9 cellular contexts compared by ENCODE assay signal in genomic region chr5:149837680-149838269, GRCh38.
A peak's percentile ranks its signal among the peaks of the same experiment; 100 is the strongest.
DNase-seq lines count a peak whose midpoint lies in the region; ATAC-seq, FAIRE-seq and TF ChIP-seq lines count a peak whose summit lies in the region.
"Had no signal": no experiment of that assay in that cellular context is flagged by ENCODE, and none has a peak within 500 bp of the region (broad histone marks: within the 10 kb centered on the region; RNA-seq: fewer than 3 reads in every experiment).

No MANE protein-coding gene starts in this region.

- H3K36me3 Mint-ChIP-seq in HFFc6 (ENCODE audit: low read depth) (no peaks in the 10 kb centered on the region), neural progenitor cell (no peaks in the 10 kb centered on the region)

- H3K4me2 ChIP-seq in neural progenitor cell: no peak overlapping the region

- H3K27ac Mint-ChIP-seq in HFFc6 (no peak overlapping the region), neural progenitor cell (peak overlapping the region; percentile 61)
- H3K27ac Mint-ChIP-seq: memory B cell had no signal

- H4K20me1 ChIP-seq in neural progenitor cell (ENCODE audit: low read depth): no peaks in the 10 kb centered on the region

- no peaks in the 10 kb centered on the region for H3K9me3 ChIP-seq in neural progenitor cell (ENCODE audit: low read depth)

- H3K27ac ChIP-seq in RWPE1: peak overlapping the region; percentile 14
- H3K27ac ChIP-seq in neural progenitor cell: no peak overlapping the region

- no peak overlapping the region for H3K4me3 ChIP-seq in neural progenitor cell

- FAIRE-seq in GM12892 (lab: Jason Lieb, UNC): no peak

- no peaks in the 10 kb centered on the region for H3K9me3 Mint-ChIP-seq in HFFc6
- no peaks in the 10 kb centered on the region for H3K9me3 Mint-ChIP-seq in neural progenitor cell
- H3K9me3 Mint-ChIP-seq: memory B cell had no signal

- H2AFZ ChIP-seq in neural progenitor cell (replicated peaks): no peak overlapping the region

- H3K36me3 ChIP-seq in neural progenitor cell: no peaks in the 10 kb centered on the region

- no peak overlapping the region for H3K4me3 Mint-ChIP-seq in HFFc6
- no peak overlapping the region for H3K4me3 Mint-ChIP-seq in neural progenitor cell
- H3K4me3 Mint-ChIP-seq: memory B cell had no signal

- no peak for TF ChIP-seq POLR2A in GM12892 (IDR thresholded peaks at IDR 0.05; ENCODE audit: low read depth, low read length)

- H3K4me1 Mint-ChIP-seq in HFFc6 (ENCODE audit: low read depth) (peaks cover 12% of the 10 kb centered on the region), neural progenitor cell (peaks cover 34% of the 10 kb centered on the region)
- H3K4me1 Mint-ChIP-seq: memory B cell had no signal

- POLR2A ChIA-PET in RWPE1 (lab: Yijun Ruan, JAX; ENCODE audit: low non-redundant PET): interaction anchor here (0.5 to 1.0 kb wide), 2 partner anchors 123 to 240 kb away, joined by 3 to 4 read pairs; partner anchors contain the start of gene SLC26A2

- TF ChIP-seq CTCF in HFFc6 (IDR thresholded peaks at IDR 0.05) (peak; percentile 88), RWPE1 (conservative IDR thresholded peaks at IDR 0.05; ENCODE audit: low read depth) (peak; percentile 98), neural progenitor cell (IDR thresholded peaks at IDR 0.05) (peak; percentile 81)

- H3F3A ChIP-seq in neural progenitor cell (ENCODE audit: low read depth): no peaks in the 10 kb centered on the region

- no peak overlapping the region for H3K9ac ChIP-seq in neural progenitor cell

- peaks cover 13% of the 10 kb centered on the region for H3K4me1 ChIP-seq in neural progenitor cell

- CTCF ChIA-PET in RWPE1 (lab: Yijun Ruan, JAX): interaction anchor here (0.5 to 7.3 kb wide), 12 partner anchors 9 to 378 kb away, joined by 3 to 109 read pairs (median 6); partner anchors contain the start of gene SLC26A2

- ATAC-seq in esophagus mucosa (peak; percentile 66), GM19035 (IDR thresholded peaks at IDR 0.05; ENCODE audit: unreplicated experiment) (no peak)

- H3K79me2 ChIP-seq in neural progenitor cell (ENCODE audit: low read depth): no peaks in the 10 kb centered on the region

- no peaks in the 10 kb centered on the region for H3K27me3 ChIP-seq in neural progenitor cell

- DNase-seq in COLO668 (lab: John Stamatoyannopoulos, UW; ENCODE audit: unreplicated experiment): peak; percentile 19
- peak; percentile 66 for DNase-seq in HFFc6
- DNase-seq in RWPE1 (ENCODE audit: low spot score): peak; percentile 87
- DNase-seq in neural progenitor cell (ENCODE audit: low spot score): peak; percentile 88
- DNase-seq in GM12892 (ENCODE audit: insufficient read length): no peak
- no peak for DNase-seq in COLO829 (ENCODE audit: low spot score)

- H3K27me3 Mint-ChIP-seq in HFFc6 (ENCODE audit: insufficient read depth) (peaks cover 14% of the 10 kb centered on the region), neural progenitor cell (ENCODE audit: insufficient read depth, low read depth) (peaks cover 11% of the 10 kb centered on the region)
- H3K27me3 Mint-ChIP-seq: memory B cell had no signal

Comparison
In these comparisons a context has a peak if more than half of its experiments do, and no peak if none do; other contexts are left out.
1. DNase-seq: peak in COLO668 (single experiment), HFFc6 (single experiment), RWPE1 (single experiment) and neural progenitor cell (single experiment); none in GM12892 (single experiment) and COLO829 (single experiment).
2. Peak in every context shown above with its lines, with median percentiles within 50 percentile points of each other: CTCF ChIP-seq.